ENCODE assay signal across 20 cellular contexts in the genomic region with DNA sequence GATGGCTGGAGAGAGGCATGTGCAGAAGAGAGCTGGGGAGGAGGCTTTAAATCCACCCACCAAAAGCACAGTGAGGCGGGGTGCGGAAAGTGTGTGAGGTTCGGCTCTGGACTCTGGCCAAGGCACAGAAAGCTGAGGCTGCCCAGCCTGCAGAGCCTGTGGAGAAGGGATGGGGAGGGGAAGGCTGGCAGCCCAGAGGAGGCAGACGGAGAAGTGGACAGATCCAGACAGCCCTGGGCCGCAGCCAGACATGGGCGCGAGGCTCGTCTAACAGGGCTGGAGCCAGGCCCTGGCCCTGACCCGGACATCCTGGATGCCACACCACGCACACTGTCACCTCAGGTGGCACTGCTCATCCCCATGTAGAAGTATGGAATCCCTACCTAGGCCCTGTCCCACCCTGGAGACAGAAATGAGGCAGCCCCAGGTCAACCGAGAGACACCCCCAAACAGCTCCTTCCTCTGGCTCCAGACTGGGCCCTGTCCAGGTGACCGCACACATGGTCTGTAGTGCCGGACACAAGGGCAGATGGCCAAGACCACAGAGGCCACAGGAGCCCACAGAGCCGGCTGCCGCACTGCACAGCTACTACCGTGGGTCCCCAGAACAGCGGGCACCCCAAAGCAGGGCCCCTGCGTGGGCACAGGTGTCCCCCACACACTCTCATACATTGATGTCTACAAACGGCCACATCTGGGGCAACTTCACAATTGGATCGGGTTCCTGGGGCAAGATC. TPM values are rescaled to one million over a fixed set of nuclear protein-coding genes. Genes with fewer than 3 reads are reported as not detected.
A peak's percentile ranks its signal among the peaks of the same experiment; 100 is the strongest.
DNase-seq lines count a peak whose midpoint lies in the region; ATAC-seq, FAIRE-seq and TF ChIP-seq lines count a peak whose summit lies in the region.
"Had no signal": no experiment of that assay in that cellular context is flagged by ENCODE, and none has a peak within 500 bp of the region (broad histone marks: within the 10 kb centered on the region; RNA-seq: fewer than 3 reads in every experiment).

No MANE protein-coding gene starts in this region.

- no peak for TF ChIP-seq EP300 in HepG2 (IDR thresholded peaks at IDR 0.05; ENCODE audit: low read depth in 2 of 2, low read length in 2 of 2)
- TF ChIP-seq EP300 in HepG2 (CRISPR knock-in tag; IDR thresholded peaks at IDR 0.05; ENCODE audit: borderline replicate concordance): no peak

- TF ChIP-seq CTCF in right lobe of liver (IDR thresholded peaks at IDR 0.05): no peak
- no peak for TF ChIP-seq CTCF in HepG2 (CRISPR knock-in tag; IDR thresholded peaks at IDR 0.05)
- TF ChIP-seq CTCF in pancreas (IDR thresholded peaks at IDR 0.05): no peak
- TF ChIP-seq CTCF in HFFc6 (IDR thresholded peaks at IDR 0.05): no peak
- no peak for TF ChIP-seq CTCF in GM10266 (IDR thresholded peaks at IDR 0.05; ENCODE audit: control insufficient read depth, insufficient read depth, low read depth, missing control alignments)

- peaks cover 26% of the 10 kb centered on the region for H3K36me3 Mint-ChIP-seq in HFFc6 (ENCODE audit: low read depth)

- peaks cover 16% of the 10 kb centered on the region for H3K9me3 Mint-ChIP-seq in HFFc6
- H3K9me3 Mint-ChIP-seq: activated CD4-positive, alpha-beta T cell treated with anti-CD3 and anti-CD28 coated beads, Interleukin-2, amount 10 ng/mL, durations not matched to agents 24 days and 14 days; T-cell had no signal

- BruUV-seq in HepG2 (replicated peaks; lab: Mats Ljungman, UMichigan): no TSS peak

- FAIRE-seq in HepG2 (lab: Jason Lieb, UNC) (no peak), pancreas (lab: Jason Lieb, UNC) (no peak)
- FAIRE-seq: frontal cortex, GM12878, H54 had no signal

- DNase-seq in right lobe of liver (peak in 2 of 3 donors; percentile 14 to 30), HepG2 (ENCODE audit: low spot score) (no peak), left cardiac atrium (peak; percentile 62), pancreas (peak in 1 of 6 donors; percentile 41), HFFc6 (no peak), HCEC 1CT (no peak), GM10266 (ENCODE audit: extremely low spot score) (no peak)
- no peak for DNase-seq in effector memory CD4-positive, alpha-beta T cell
- DNase-seq: ACHN; activated CD4-positive, alpha-beta T cell treated with anti-CD3 and anti-CD28 coated beads, Interleukin-2, amount 10 ng/mL, durations not matched to agents 24 days and 14 days; activated naive CD4-positive, alpha-beta T cell treated with anti-CD3 and anti-CD28 coated beads, Interleukin-2, amount 50 U/mL, for 16 hours; dermis blood vessel endothelial cell; DMS53; mammary epithelial cell; NCI-H1694; OCI-M1; T-cell had no signal

- H3K79me2 ChIP-seq in HepG2 (ENCODE audit: insufficient read depth, low read length): no peaks in the 10 kb centered on the region

- H3K9ac ChIP-seq in HepG2 (ENCODE audit: insufficient read depth, low read depth, low read length): no peak overlapping the region

- no peak overlapping the region for H3K4me2 ChIP-seq in HepG2 (ENCODE audit: low read depth, low read length)

- TF ChIP-seq RAD21 in HepG2 (CRISPR knock-in tag; IDR thresholded peaks at IDR 0.05): no peak

- peaks cover 9% of the 10 kb centered on the region; the same call in 1 of the 2 replicates for H4K20me1 ChIP-seq in HepG2 (ENCODE audit: insufficient read depth, low read length)

- H3K27me3 ChIP-seq in right lobe of liver (no peaks in the 10 kb centered on the region), HepG2 (ENCODE audit: control insufficient read depth in 1 of 2, insufficient read depth in 2 of 2, low read length in 2 of 2) (no peaks in the 10 kb centered on the region), pancreas (no peaks in the 10 kb centered on the region)
- no peaks in the 10 kb centered on the region for H3K27me3 ChIP-seq in effector memory CD4-positive, alpha-beta T cell (replicated peaks; ENCODE audit: control insufficient read depth, insufficient read depth, low read length, poor library complexity, severe bottlenecking)

- H3K9me3 ChIP-seq in right lobe of liver (no peaks in the 10 kb centered on the region), HepG2 (ENCODE audit: low read length) (no peaks in the 10 kb centered on the region), pancreas (no peaks in the 10 kb centered on the region)
- H3K9me3 ChIP-seq in effector memory CD4-positive, alpha-beta T cell (ENCODE audit: control insufficient read depth, low read length): no peaks in the 10 kb centered on the region

- no peak for TF ChIP-seq POLR2A in right lobe of liver (IDR thresholded peaks at IDR 0.05)
- TF ChIP-seq POLR2A in HepG2 (IDR thresholded peaks at IDR 0.05; ENCODE audit: insufficient read depth in 1 of 2, low read depth in 2 of 2, low read length in 2 of 2): no peak

- H3K27me3 Mint-ChIP-seq in HFFc6 (ENCODE audit: insufficient read depth): peaks cover 3% of the 10 kb centered on the region; the same call in 1 of the 2 replicates
- H3K27me3 Mint-ChIP-seq: activated CD4-positive, alpha-beta T cell treated with anti-CD3 and anti-CD28 coated beads, Interleukin-2, amount 10 ng/mL, durations not matched to agents 24 days and 14 days; T-cell had no signal

- no peaks in the 10 kb centered on the region for H3K4me1 ChIP-seq in right lobe of liver
- no peaks in the 10 kb centered on the region for H3K4me1 ChIP-seq in HepG2 (ENCODE audit: insufficient read depth, low read length)
- peaks cover 0 to 2% (median 0%) of the 10 kb centered on the region in 3 donors for H3K4me1 ChIP-seq in pancreas
- H3K4me1 ChIP-seq in effector memory CD4-positive, alpha-beta T cell (ENCODE audit: control insufficient read depth, insufficient read depth, low read length, poor library complexity, severe bottlenecking): peaks cover 5% of the 10 kb centered on the region

- POLR2A ChIA-PET in HepG2 (lab: Yijun Ruan, JAX): no interaction called here

- no peak overlapping the region for H3K27ac ChIP-seq in right lobe of liver
- no peak overlapping the region for H3K27ac ChIP-seq in HepG2 (ENCODE audit: extremely low read length, insufficient read depth, low read length)
- no peak overlapping the region for H3K27ac ChIP-seq in pancreas
- H3K27ac ChIP-seq in effector memory CD4-positive, alpha-beta T cell (ENCODE audit: insufficient read depth, low read length, poor library complexity, severe bottlenecking): no peak overlapping the region

- H3K4me1 Mint-ChIP-seq in HFFc6 (ENCODE audit: low read depth): no peaks in the 10 kb centered on the region

- in situ Hi-C loops in HepG2 (cut with HindIII; ENCODE audit: extremely low pct_ligation_motif_present, low pct_unique_long_range_greater_than_20kb): no loop called here

- WGBS in right lobe of liver (ENCODE audit: insufficient coverage, low coverage, low lambda C conversion rate, missing lambda C conversion rate): 0% methylated on average over 1 of the region's 20 CpGs
- 91% methylated on average over 4 of the region's 20 CpGs for WGBS in HepG2 (ENCODE audit: low lambda C conversion rate)
- 69 to 78% methylated on average over 20 of the region's 20 CpGs for WGBS in pancreas, 2 donors

- intact Hi-C loops in right lobe of liver (cut with DNase I): no loop called here
- intact Hi-C loops in HepG2 (cut with micrococcal nuclease; ENCODE audit: unreplicated experiment): no loop called here
- intact Hi-C loops in left cardiac atrium (cut with DNase I): no loop called here
- intact Hi-C loops in pancreas (cut with DNase I): no loop called here

- CTCF ChIA-PET in HepG2 (lab: Yijun Ruan, JAX; ENCODE audit: low intra/inter-chr PET ratio, low total read pairs): no interaction called here

- no peak overlapping the region for H3K4me3 Mint-ChIP-seq in HFFc6
- H3K4me3 Mint-ChIP-seq: activated CD4-positive, alpha-beta T cell treated with anti-CD3 and anti-CD28 coated beads, Interleukin-2, amount 10 ng/mL, durations not matched to agents 24 days and 14 days; T-cell had no signal

- H3K4me3 ChIP-seq in right lobe of liver (no peak overlapping the region), HepG2 (replicated peaks in 1 of 3; ENCODE audit: insufficient read depth in 1 of 3, low read depth in 2 of 3, low read length in 3 of 3) (no peak overlapping the region), pancreas (no peak overlapping the region)
- no peak overlapping the region for H3K4me3 ChIP-seq in effector memory CD4-positive, alpha-beta T cell (ENCODE audit: insufficient read depth, low read depth, low read length, poor library complexity, severe bottlenecking)
- H3K4me3 ChIP-seq: GM12878 had no signal

- H3K36me3 ChIP-seq in right lobe of liver (no peaks in the 10 kb centered on the region), HepG2 (replicated peaks in 1 of 2; ENCODE audit: control insufficient read depth in 1 of 2, insufficient read depth in 2 of 2, low read length in 2 of 2) (no peaks in the 10 kb centered on the region; a peak in 1 of 5 replicates), pancreas (no peaks in the 10 kb centered on the region)
- H3K36me3 ChIP-seq in effector memory CD4-positive, alpha-beta T cell (ENCODE audit: control insufficient read depth, insufficient read depth, low read length): peaks cover 27% of the 10 kb centered on the region

- no peak for ATAC-seq in right lobe of liver
- no peak for ATAC-seq in HepG2
- ATAC-seq in left cardiac atrium: peak; percentile 70 to 72
- ATAC-seq in pancreas: peak in 3 of 4 donors; percentile 23 to 59 (median 28)
- ATAC-seq: GM12878, T-cell had no signal

- no peak overlapping the region for H3K27ac Mint-ChIP-seq in HFFc6
- H3K27ac Mint-ChIP-seq: activated CD4-positive, alpha-beta T cell treated with anti-CD3 and anti-CD28 coated beads, Interleukin-2, amount 10 ng/mL, durations not matched to agents 24 days and 14 days; T-cell had no signal

- H2AFZ ChIP-seq in HepG2 (ENCODE audit: low read length): no peak overlapping the region

RNA-seq across cellular contexts. Expression of gene MOB2, which starts 16.6 kb away (rescaled TPM):
- total RNA-seq in right lobe of liver (10 to 100 TPM in 5 of 6 experiments, 1 to 10 TPM in 1; 8.5 to 17.0 (median 14.1) TPM), HepG2 (2016; rRNA removed; fragmentation: Illumina TruSeq; extraction: Trizol) (21.8 and 22.3 TPM in 2 replicates), left cardiac atrium (10 to 100 TPM; 36.6 to 44.0 TPM), pancreas (10 to 100 TPM; 13.7 to 23.3 (median 17.7) TPM)
- 10.4 and 12.3 TPM in 2 replicates for total RNA-seq in HepG2 (2016; cell fraction: cytosol; rRNA removed; fragmentation: Illumina TruSeq; extraction: Trizol; ENCODE audit: low read depth)
- total RNA-seq in HepG2 (2016; cell fraction: insoluble cytoplasmic fraction; rRNA removed; fragmentation: Illumina TruSeq; extraction: Trizol): 21.2 and 23.8 TPM in 2 replicates
- 16.9 and 20.1 TPM in 2 replicates for total RNA-seq in HepG2 (2016; cell fraction: membrane; rRNA removed; fragmentation: Illumina TruSeq; extraction: Trizol)
- total RNA-seq in HepG2 (2016; cell fraction: nucleus; rRNA removed; fragmentation: Illumina TruSeq; extraction: Trizol): 12.2 and 12.9 TPM in 2 replicates
- polyA plus RNA-seq in HepG2 (2011; rRNA removed) (27.7 and 37.6 TPM in 2 replicates), pancreas (10 to 100 TPM; 25.1 to 30.4 TPM)
- polyA plus RNA-seq in HepG2 (2011; cell fraction: cytosol; rRNA removed): 24.6 and 33.1 TPM in 2 replicates
- polyA plus RNA-seq in HepG2 (2011; cell fraction: nucleus; rRNA removed): 72.4 and 74.8 TPM in 2 replicates
- polyA plus RNA-seq in HepG2 (2012): 15.8 and 25.3 TPM in 2 replicates
- 8.6 and 10.0 TPM in 2 replicates for polyA plus RNA-seq in HepG2 (2016; cell fraction: cytosol; fragmentation: Illumina TruSeq; extraction: Trizol; ENCODE audit: low read depth)
- 23.8 and 24.4 TPM in 2 replicates for polyA plus RNA-seq in HepG2 (2016; cell fraction: insoluble cytoplasmic fraction; fragmentation: Illumina TruSeq; extraction: Trizol; ENCODE audit: low read depth)
- 15.0 and 16.7 TPM in 2 replicates for polyA plus RNA-seq in HepG2 (2016; cell fraction: membrane; fragmentation: Illumina TruSeq; extraction: Trizol; ENCODE audit: low read depth)
- 23.4 and 24.8 TPM in 2 replicates for polyA plus RNA-seq in HepG2 (2016; cell fraction: nucleus; fragmentation: Illumina TruSeq; extraction: Trizol; ENCODE audit: insufficient read depth, low read depth)
- 21.3 and 36.0 TPM in 2 replicates for polyA minus RNA-seq in HepG2 (2011; rRNA and poly(A)+ RNA removed; ENCODE audit: low replicate concordance)
- polyA minus RNA-seq in HepG2 (2011; cell fraction: cytosol; rRNA and poly(A)+ RNA removed): 7.4 and 16.7 TPM in 2 replicates
- 8.7 and 9.8 TPM in 2 replicates for polyA minus RNA-seq in HepG2 (2011; cell fraction: nucleus; rRNA and poly(A)+ RNA removed)
- 10 to 100 TPM; 19.6 to 27.4 (median 21.4) TPM for total RNA-seq in HFFc6 (2021; fragmentation: NEBNext Ultra II Directional; extraction: Animal tissue kit (Norgen Biotek cat#: 25700))

Comparison
In these comparisons a context has a peak if more than half of its experiments do, and no peak if none do; other contexts are left out.
1. DNase-seq: peak in right lobe of liver (2 of 3) and left cardiac atrium (single experiment); none in HepG2 (single experiment), HFFc6 (single experiment), HCEC 1CT (single experiment), effector memory CD4-positive, alpha-beta T cell (0 of 3) and GM10266 (single experiment).
2. ATAC-seq: peak in left cardiac atrium (2 of 2) and pancreas (3 of 4); none in right lobe of liver (0 of 4) and HepG2 (single experiment).